1 cellular context compared by ENCODE assay signal in genomic region chr1:117112063-117112462, GRCh38.
TF ChIP-seq lines count a peak whose summit lies in the region.

No MANE protein-coding gene starts in this region.

TF ChIP-seq in H1, 55 proteins besides CTCF, POLR2A, EP300 and RAD21:
- TF ChIP-seq PHF8 (conservative IDR thresholded peaks at IDR 0.05; ENCODE audit: low read depth, low read length) (no peak), MAFK (IDR thresholded peaks at IDR 0.05; ENCODE audit: low read depth, low read length) (no peak), ZNF274 (IDR thresholded peaks at IDR 0.05; ENCODE audit: borderline replicate concordance, extremely low read depth, low read length) (no peak)
